Comparison of ENCODE assay signal across 16 cellular contexts in the genomic region with DNA sequence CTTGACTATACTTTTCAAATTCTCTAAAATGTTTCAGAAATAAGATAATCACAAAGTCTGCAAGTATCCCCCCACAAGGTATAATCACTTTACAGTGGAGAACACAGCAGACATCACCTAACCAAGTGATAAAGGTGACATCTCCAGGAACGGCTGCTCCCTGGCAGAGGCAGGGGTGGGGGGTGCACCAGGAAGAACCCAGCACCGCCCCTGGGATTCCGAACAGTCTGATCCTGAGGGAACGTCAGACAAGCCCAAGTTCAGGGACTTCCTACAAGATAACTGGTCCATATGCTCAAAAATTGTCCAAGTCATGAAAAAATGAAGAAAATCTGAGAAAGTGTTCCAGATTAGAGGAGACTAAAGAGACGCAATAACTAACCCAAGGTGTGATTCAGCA.
"Had no signal": no experiment of that assay in that cellular context is flagged by ENCODE, and none has a peak within 500 bp of the region (broad histone marks: within the 10 kb centered on the region; RNA-seq: fewer than 3 reads in every experiment).

No MANE protein-coding gene starts in this region.

- H3K4me3 ChIP-seq: esophagus squamous epithelium, prostate gland, upper lobe of right lung had no signal

- H3K36me3 Mint-ChIP-seq: activated CD8-positive, alpha-beta memory T cell treated with anti-CD3 and anti-CD28 coated beads, Interleukin-2, amount 10 ng/mL, durations not matched to agents 7 days and 5 days; activated naive CD8-positive, alpha-beta T cell; immature natural killer cell had no signal

- H3K9me3 Mint-ChIP-seq: activated CD4-positive, alpha-beta memory T cell treated with anti-CD3 and anti-CD28 coated beads, Interleukin-2, amount 10 ng/mL, durations not matched to agents 7 days and 5 days; stimulated activated naive CD8-positive, alpha-beta T cell treated with anti-CD3 and anti-CD28 coated beads, Interleukin-15, Interleukin-2, amounts not matched to agents 100 ng/mL and 50 ng/mL, for 24 hours; T-helper 2 cell treated with Interferon-gamma antibody and Interleukin-4, amounts not matched to agents 5 μg/mL and 100 μg/mL, for 36 hours had no signal

- H3K36me3 ChIP-seq: esophagus squamous epithelium, heart right ventricle, prostate gland, right atrium auricular region, upper lobe of right lung had no signal

- H3K27ac Mint-ChIP-seq: activated CD4-positive, alpha-beta memory T cell treated with anti-CD3 and anti-CD28 coated beads, Interleukin-2, amount 10 ng/mL, durations not matched to agents 7 days and 5 days; activated CD4-positive, alpha-beta T cell treated with anti-CD3 and anti-CD28 coated beads for 36 hours; activated CD8-positive, alpha-beta memory T cell treated with anti-CD3 and anti-CD28 coated beads, Interleukin-2, amount 10 ng/mL, durations not matched to agents 7 days and 5 days; activated naive CD8-positive, alpha-beta T cell; stimulated activated naive CD8-positive, alpha-beta T cell treated with anti-CD3 and anti-CD28 coated beads, Interleukin-15, Interleukin-2, amounts not matched to agents 100 ng/mL and 50 ng/mL, for 24 hours; T-helper 2 cell treated with Interferon-gamma antibody and Interleukin-4, amounts not matched to agents 5 μg/mL and 100 μg/mL, for 36 hours; WTC11 had no signal

- H3K9me3 ChIP-seq: esophagus squamous epithelium, heart right ventricle, prostate gland, right atrium auricular region, upper lobe of right lung had no signal

- H3K27me3 ChIP-seq: right atrium auricular region had no signal

- H3K4me3 Mint-ChIP-seq: activated CD4-positive, alpha-beta memory T cell treated with anti-CD3 and anti-CD28 coated beads, Interleukin-2, amount 10 ng/mL, durations not matched to agents 7 days and 5 days; activated CD4-positive, alpha-beta T cell treated with anti-CD3 and anti-CD28 coated beads for 36 hours; activated CD8-positive, alpha-beta memory T cell treated with anti-CD3 and anti-CD28 coated beads, Interleukin-2, amount 10 ng/mL, durations not matched to agents 7 days and 5 days; activated naive CD8-positive, alpha-beta T cell; stimulated activated naive CD8-positive, alpha-beta T cell treated with anti-CD3 and anti-CD28 coated beads, Interleukin-15, Interleukin-2, amounts not matched to agents 100 ng/mL and 50 ng/mL, for 24 hours; T-helper 2 cell treated with Interferon-gamma antibody and Interleukin-4, amounts not matched to agents 5 μg/mL and 100 μg/mL, for 36 hours; WTC11 had no signal

- H3K27ac ChIP-seq: prostate gland had no signal

- DNase-seq: activated CD4-positive, alpha-beta memory T cell treated with anti-CD3 and anti-CD28 coated beads, Interleukin-2, amount 10 ng/mL, durations not matched to agents 7 days and 5 days; activated CD4-positive, alpha-beta T cell treated with anti-CD3 and anti-CD28 coated beads for 36 hours; activated CD8-positive, alpha-beta memory T cell treated with anti-CD3 and anti-CD28 coated beads, Interleukin-2, amount 10 ng/mL, durations not matched to agents 7 days and 5 days; cerebellar nuclear complex; cortex of kidney; esophagus squamous epithelium; immature natural killer cell; kidney glomerular epithelial cell; upper lobe of right lung had no signal

- ATAC-seq: activated CD4-positive, alpha-beta T cell treated with anti-CD3 and anti-CD28 coated beads for 36 hours; activated CD8-positive, alpha-beta memory T cell treated with anti-CD3 and anti-CD28 coated beads, Interleukin-2, amount 10 ng/mL, durations not matched to agents 7 days and 5 days; upper lobe of right lung; WTC11 had no signal

- H3K4me1 ChIP-seq: prostate gland had no signal
